In the genomic region with DNA sequence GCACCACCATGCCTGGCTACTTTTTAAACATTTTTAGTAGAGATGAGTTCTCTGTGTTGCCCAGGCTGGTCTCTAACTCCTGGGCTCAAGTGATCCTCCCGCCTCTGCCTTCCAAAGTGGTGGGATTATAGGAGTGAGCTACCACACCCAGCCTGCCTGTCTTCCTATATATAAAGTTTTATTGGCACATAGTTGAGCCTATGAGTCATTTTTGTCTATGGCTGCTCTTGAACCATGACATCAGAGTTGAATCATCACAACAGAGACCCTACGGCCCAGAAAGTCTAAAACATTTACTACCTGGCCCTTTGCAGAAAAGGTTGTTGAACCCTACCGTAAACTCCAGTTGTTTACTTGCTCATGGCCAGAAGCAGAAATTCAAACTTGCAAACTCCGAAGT, we compare ENCODE assay signal across 30 cellular contexts. TPM values are rescaled to one million over a fixed set of nuclear protein-coding genes. Genes with fewer than 3 reads are reported as not detected.
DNase-seq lines count a peak whose midpoint lies in the region; ATAC-seq and TF ChIP-seq lines count a peak whose summit lies in the region.
"Had no signal": no experiment of that assay in that cellular context is flagged by ENCODE, and none has a peak within 500 bp of the region (broad histone marks: within the 10 kb centered on the region; RNA-seq: fewer than 3 reads in every experiment).

No MANE protein-coding gene starts in this region.

- TF ChIP-seq POLR2A in adrenal gland (IDR thresholded peaks at IDR 0.05) (no peak), spleen (IDR thresholded peaks at IDR 0.05) (no peak)

- DNase-seq in SW480 (ENCODE audit: low spot score), result peak; percentile 45
- no peak for DNase-seq in left colon
- no peak for DNase-seq in adrenal gland
- DNase-seq in spleen, result no peak
- no peak for DNase-seq in Calu3
- DNase-seq: activated B cell treated with CpG ODN at 0.5 μM for 24 hours; activated CD4-positive, alpha-beta memory T cell treated with anti-CD3 and anti-CD28 coated beads for 36 hours; activated naive CD4-positive, alpha-beta T cell treated with Interleukin-2 at 50 U/mL for 16 hours; activated T-cell treated with anti-CD3 and anti-CD28 coated beads for 4 hours; anterior cingulate cortex; caudate nucleus; CD8-positive, alpha-beta T cell; DMS53; gastrocnemius medialis; hypothalamus; islet precursor cell; NCI-H1048; NCI-H2029 treated with DMSO at 0.1 percent for 48 hours; NCI-H446; occipital lobe; Peyer's patch; stimulated activated CD4-positive, alpha-beta T cell treated with anti-CD3 and anti-CD28 coated beads, Interleukin-4, amount 100 ng/mL, for 4 hours; stomach had no signal

- peak; percentile 91 for ATAC-seq in left colon
- ATAC-seq: CD8-positive, alpha-beta T cell; gastrocnemius medialis; GM23338 had no signal

- POLR2A ChIA-PET in HEK293 (lab: Yijun Ruan, JAX), result interaction anchor here (2.1 kb wide), 1 partner anchor 11 kb away, joined by 6 read pairs; no protein-coding TSS in a partner anchor

- CTCF ChIA-PET in HEK293 (lab: Yijun Ruan, JAX), result interaction anchor here (0.6 to 0.9 kb wide), 3 partner anchors 10 to 156 kb away, joined by 3 read pairs; no protein-coding TSS in a partner anchor
- CTCF ChIA-PET in Calu3 (lab: Charles Lee), result interaction anchor here (0.6 to 1.1 kb wide), 2 partner anchors 12 to 15 kb away, joined by 3 to 8 read pairs; a partner anchor contains a TSS

- H3K9me3 ChIP-seq in HEK293 (ENCODE audit: control insufficient read depth, insufficient read depth, low read depth, low read length), result no peaks in the 10 kb centered on the region
- H3K9me3 ChIP-seq in adrenal gland (replicated peaks in 1 of 3), result no peaks in the 10 kb centered on the region
- no peaks in the 10 kb centered on the region for H3K9me3 ChIP-seq in spleen
- H3K9me3 ChIP-seq: gastrocnemius medialis, Peyer's patch, stomach had no signal

- H3K4me3 ChIP-seq in HEK293 (ENCODE audit: low read depth, low read length) (no peak overlapping the region), adrenal gland (no peak overlapping the region), spleen (no peak overlapping the region)
- H3K4me3 ChIP-seq: gastrocnemius medialis, GM23338, Peyer's patch, SK-N-MC, stomach had no signal

- H3K4me3 Mint-ChIP-seq in Calu3 (ENCODE audit: low read depth, unreplicated experiment), result no peak overlapping the region
- H3K4me3 Mint-ChIP-seq: activated B cell treated with CpG ODN at 0.5 μM for 24 hours; activated CD4-positive, alpha-beta memory T cell treated with anti-CD3 and anti-CD28 coated beads for 36 hours; CD8-positive, alpha-beta T cell; GM23338; memory B cell; type B pancreatic cell had no signal

- no peaks in the 10 kb centered on the region for H3K27me3 ChIP-seq in adrenal gland
- no peaks in the 10 kb centered on the region for H3K27me3 ChIP-seq in spleen (replicated peaks in 1 of 7)
- H3K27me3 ChIP-seq: gastrocnemius medialis, Peyer's patch, stomach had no signal

- H3K27ac ChIP-seq in HEK293 (ENCODE audit: extremely low read depth, low read depth, low read length) (no peak overlapping the region), adrenal gland (no peak overlapping the region), spleen (no peak overlapping the region)
- H3K27ac ChIP-seq: gastrocnemius medialis, Peyer's patch, SK-N-MC, stomach had no signal

- no peak for TF ChIP-seq CTCF in HEK293 (tag by site-specific recombination; IDR thresholded peaks at IDR 0.05)
- no peak for TF ChIP-seq CTCF in adrenal gland (IDR thresholded peaks at IDR 0.05)
- no peak for TF ChIP-seq CTCF in spleen (IDR thresholded peaks at IDR 0.05 in 8 of 11, conservative IDR thresholded peaks at IDR 0.05 in 3 of 11)
- no peak for TF ChIP-seq CTCF in Calu3 (IDR thresholded peaks at IDR 0.05; ENCODE audit: unreplicated experiment)

- WGBS in adrenal gland, 4 donors, result 82 to 85% (median 83%) methylated on average over 4 of the region's 4 CpGs
- WGBS in spleen, 5 donors, result 78 to 90% (median 85%) methylated on average over 4 of the region's 4 CpGs

- intact Hi-C loops in left colon (cut with DNase I, micrococcal nuclease) (no loop called here), adrenal gland (cut with DNase I) (no loop called here), spleen (cut with DNase I; ENCODE audit: low total_unique reads) (no loop called here), Calu3 (cut with micrococcal nuclease; ENCODE audit: unreplicated experiment) (no loop called here)

- H3K27me3 Mint-ChIP-seq in Calu3 (ENCODE audit: unreplicated experiment), result no peaks in the 10 kb centered on the region
- H3K27me3 Mint-ChIP-seq: activated CD4-positive, alpha-beta memory T cell treated with anti-CD3 and anti-CD28 coated beads for 36 hours; memory B cell; type B pancreatic cell had no signal

- BruUV-seq in Calu3 (replicated peaks; lab: Mats Ljungman, UMichigan), result no TSS peak

- peaks cover 2% of the 10 kb centered on the region; the same call in 1 of the 2 replicates for H3K4me1 ChIP-seq in HEK293 (ENCODE audit: control insufficient read depth, insufficient read depth, low read length)
- no peaks in the 10 kb centered on the region for H3K4me1 ChIP-seq in adrenal gland (replicated peaks in 1 of 2)
- no peaks in the 10 kb centered on the region for H3K4me1 ChIP-seq in spleen
- H3K4me1 ChIP-seq: gastrocnemius medialis, Peyer's patch, stomach had no signal

- no peak overlapping the region for H3K27ac Mint-ChIP-seq in Calu3 (ENCODE audit: unreplicated experiment)
- H3K27ac Mint-ChIP-seq: activated B cell treated with CpG ODN at 0.5 μM for 24 hours; activated CD4-positive, alpha-beta memory T cell treated with anti-CD3 and anti-CD28 coated beads for 36 hours; CD8-positive, alpha-beta T cell; GM23338; memory B cell; type B pancreatic cell had no signal

- no peaks in the 10 kb centered on the region for H3K36me3 Mint-ChIP-seq in Calu3 (ENCODE audit: insufficient read depth, unreplicated experiment)
- H3K36me3 Mint-ChIP-seq: activated CD4-positive, alpha-beta memory T cell treated with anti-CD3 and anti-CD28 coated beads for 36 hours; CD8-positive, alpha-beta T cell; memory B cell; type B pancreatic cell had no signal

- no peaks in the 10 kb centered on the region for H3K36me3 ChIP-seq in HEK293 (ENCODE audit: control insufficient read depth in 2 of 2, insufficient read depth in 1 of 2, low read length in 2 of 2)
- H3K36me3 ChIP-seq in adrenal gland (replicated peaks in 1 of 2), result no peaks in the 10 kb centered on the region
- no peaks in the 10 kb centered on the region for H3K36me3 ChIP-seq in spleen
- H3K36me3 ChIP-seq: gastrocnemius medialis, Peyer's patch, stomach had no signal

- H3K9me3 Mint-ChIP-seq in Calu3 (ENCODE audit: low read depth, unreplicated experiment), result no peaks in the 10 kb centered on the region
- H3K9me3 Mint-ChIP-seq: activated B cell treated with CpG ODN at 0.5 μM for 24 hours; activated CD4-positive, alpha-beta memory T cell treated with anti-CD3 and anti-CD28 coated beads for 36 hours; CD8-positive, alpha-beta T cell; memory B cell; type B pancreatic cell had no signal

- H3K4me1 Mint-ChIP-seq in Calu3 (ENCODE audit: low read depth, unreplicated experiment), result no peaks in the 10 kb centered on the region
- H3K4me1 Mint-ChIP-seq: activated B cell treated with CpG ODN at 0.5 μM for 24 hours had no signal

TF ChIP-seq in HEK293, 187 proteins besides CTCF, POLR2A, EP300 and RAD21 (continues in another document):
- TF ChIP-seq, protein P1, sequence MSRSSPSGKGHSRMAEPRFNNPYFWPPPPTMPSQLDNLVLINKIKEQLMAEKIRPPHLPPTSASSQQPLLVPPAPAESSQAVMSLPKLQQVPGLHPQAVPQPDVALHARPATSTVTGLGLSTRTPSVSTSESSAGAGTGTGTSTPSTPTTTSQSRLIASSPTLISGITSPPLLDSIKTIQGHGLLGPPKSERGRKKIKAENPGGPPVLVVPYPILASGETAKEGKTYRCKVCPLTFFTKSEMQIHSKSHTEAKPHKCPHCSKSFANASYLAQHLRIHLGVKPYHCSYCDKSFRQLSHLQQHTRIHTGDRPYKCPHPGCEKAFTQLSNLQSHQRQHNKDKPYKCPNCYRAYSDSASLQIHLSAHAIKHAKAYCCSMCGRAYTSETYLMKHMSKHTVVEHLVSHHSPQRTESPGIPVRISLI (tag by site-specific recombination; IDR thresholded peaks at IDR 0.05), result no peak

RNA-seq across cellular contexts. Expression of a gene that starts 7.9 kb away (rescaled TPM):
- under 1 TPM in 1 of 2 donors, not detected in 1; 0.75 TPM for total RNA-seq in left colon
- total RNA-seq in adrenal gland, result not detected
- polyA plus RNA-seq in adrenal gland, result 1 to 10 TPM in 1 of 3 donors, not detected in 2; 1.1 TPM
- total RNA-seq in spleen, result not detected
- polyA plus RNA-seq in spleen, result under 1 TPM in 1 of 3 donors, not detected in 2; 0.37 TPM
- total RNA-seq in Calu3 (2022), result not detected in 2 replicates
- total RNA-seq: activated B cell treated with CpG ODN at 0.5 μM for 24 hours; activated CD4-positive, alpha-beta memory T cell treated with anti-CD3 and anti-CD28 coated beads for 36 hours; dermis microvascular lymphatic vessel endothelial cell; gastrocnemius medialis; GM23338; occipital lobe; Peyer's patch; renal cortical epithelial cell; stomach had no signal
- polyA plus RNA-seq: GM23338, stomach had no signal

RNA-seq across cellular contexts. Expression of a gene that starts 13.3 kb away (rescaled TPM):
- total RNA-seq in left colon (10 to 100 TPM; 12.4 to 13.7 TPM), adrenal gland (10 to 100 TPM in 5 of 8 donors, 1 to 10 TPM in 3; 6.7 to 23.7 (median 13.2) TPM), spleen (10 to 100 TPM; 12.0 to 32.3 (median 22.2) TPM), Calu3 (2022) (23.6 and 25.6 TPM in 2 replicates)
- polyA plus RNA-seq in adrenal gland (10 to 100 TPM in 1 of 3 donors, 1 to 10 TPM in 2; 3.9 to 18.5 (median 4.6) TPM), spleen (10 to 100 TPM in 1 of 3 donors, 1 to 10 TPM in 2; 2.5 to 19.0 (median 3.5) TPM)

RNA-seq across cellular contexts. Expression of a gene that starts 14.9 kb away (rescaled TPM):
- 100 to 1,000 TPM; 448 to 580 TPM for total RNA-seq in left colon
- not detected for total RNA-seq in adrenal gland
- polyA plus RNA-seq in adrenal gland, result not detected
- not detected for total RNA-seq in spleen
- not detected for polyA plus RNA-seq in spleen
- 208 and 235 TPM in 2 replicates for total RNA-seq in Calu3 (2022)
- total RNA-seq: activated B cell treated with CpG ODN at 0.5 μM for 24 hours; activated CD4-positive, alpha-beta memory T cell treated with anti-CD3 and anti-CD28 coated beads for 36 hours; CD8-positive, alpha-beta T cell; dermis microvascular lymphatic vessel endothelial cell; gastrocnemius medialis; GM23338; occipital lobe; renal cortical epithelial cell had no signal

RNA-seq across cellular contexts. Expression of a gene that starts 22.2 kb away (rescaled TPM):
- total RNA-seq in left colon (10 to 100 TPM; 21.2 to 26.1 TPM), adrenal gland (100 to 1,000 TPM in 1 of 8 donors, 10 to 100 TPM in 7; 32.4 to 103 (median 73.1) TPM), spleen (10 to 100 TPM; 25.5 to 41.4 (median 31.5) TPM), Calu3 (2022) (17.9 and 20.8 TPM in 2 replicates)
- polyA plus RNA-seq in adrenal gland (100 to 1,000 TPM in 2 of 3 donors, 10 to 100 TPM in 1; 68.6 to 194 (median 178) TPM), spleen (10 to 100 TPM; 24.6 to 47.5 (median 41.6) TPM)

RNA-seq across cellular contexts. Expression of a gene that starts 45.9 kb away (rescaled TPM):
- under 1 TPM; 0.49 to 0.67 TPM for total RNA-seq in left colon
- total RNA-seq in adrenal gland, result 1 to 10 TPM in 6 of 8 donors, under 1 TPM in 2; 0.30 to 3.3 (median 1.1) TPM
- 1 to 10 TPM; 1.9 to 2.7 (median 2.3) TPM for polyA plus RNA-seq in adrenal gland
- total RNA-seq in spleen, result 1 to 10 TPM in 1 of 7 donors, under 1 TPM in 3, not detected in 3; 0.57 to 1.2 (median 0.74) TPM
- under 1 TPM; 0.17 to 0.35 (median 0.30) TPM for polyA plus RNA-seq in spleen
- 0.27 and 1.8 TPM in 2 replicates for total RNA-seq in Calu3 (2022)
- total RNA-seq: CD8-positive, alpha-beta T cell; Peyer's patch had no signal

Comparison
In these comparisons a context has a peak if more than half of its experiments do, and no peak if none do; other contexts are left out.
1. RNA of a gene that starts 14.9 kb away (total RNA-seq): 448 to 580 TPM in left colon and 208 to 235 TPM in Calu3; not detected in adrenal gland and not detected in spleen; every median in the first group is over 10 times any median in the second.